In the genomic region with DNA sequence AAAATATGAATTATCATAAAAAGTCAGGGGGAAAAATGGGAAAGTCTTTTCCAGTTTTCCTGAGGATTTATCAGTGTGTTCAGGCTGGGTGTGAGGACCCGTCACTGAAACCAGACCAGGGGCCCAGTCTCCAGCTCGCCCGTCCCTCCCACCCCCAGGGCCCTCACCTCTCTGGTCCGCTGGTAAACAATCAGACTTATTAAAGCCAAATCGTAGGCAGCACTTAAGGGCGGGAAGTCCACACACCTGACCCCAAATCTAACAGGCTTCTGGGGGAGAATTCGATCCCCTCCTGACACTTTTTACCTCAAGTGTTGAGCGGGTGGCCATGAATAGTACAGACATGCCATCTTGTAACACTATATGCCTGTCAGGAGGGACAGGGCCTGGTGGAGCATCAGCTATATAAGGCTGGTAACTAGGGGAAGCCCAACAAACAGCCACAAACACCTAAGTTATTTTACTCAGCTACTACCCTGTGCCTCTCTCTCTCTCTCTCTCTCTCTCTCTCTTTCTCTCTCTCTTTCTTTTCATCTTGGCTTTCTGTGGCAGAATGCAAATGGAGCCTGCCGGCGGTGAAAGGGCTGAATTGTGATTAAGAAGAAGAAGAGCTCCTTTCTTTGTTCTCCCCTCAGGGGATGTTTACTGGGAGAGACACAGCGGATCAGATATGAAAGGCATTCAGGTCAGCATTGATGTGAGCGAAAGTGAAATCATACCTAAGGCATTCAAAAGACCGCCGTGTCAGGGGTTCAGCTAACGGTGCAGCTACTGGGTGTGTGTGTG, we compare ENCODE assay signal across 8 cellular contexts. TPM values are rescaled to one million over a fixed set of nuclear protein-coding genes. Genes with fewer than 3 reads are reported as not detected.
DNase-seq lines count a peak whose midpoint lies in the region; ATAC-seq and TF ChIP-seq lines count a peak whose summit lies in the region.

No MANE protein-coding gene starts in this region.

- H3K4me3 Mint-ChIP-seq in activated T-cell treated with anti-CD3 and anti-CD28 coated beads, Interleukin-2, amount 50 U/mL, for 4 hours: peak overlapping the region; percentile 73

- TF ChIP-seq RAD21 in neural cell (conservative IDR thresholded peaks at IDR 0.05): no peak

- intact Hi-C loops in esophagus muscularis mucosa (cut with DNase I): loop anchor here (5.0 to 10.0 kb wide), 2 partner anchors 56 to 178 kb away; a partner anchor contains a TSS

- peak overlapping the region; percentile 6 for H2AFZ ChIP-seq in neural cell (ENCODE audit: low read depth, low read length)

- H3K9me3 ChIP-seq in esophagus muscularis mucosa: no peaks in the 10 kb centered on the region
- H3K9me3 ChIP-seq in neural cell (ENCODE audit: low read length): no peaks in the 10 kb centered on the region
- no peaks in the 10 kb centered on the region for H3K9me3 ChIP-seq in BE2C

- peak; percentile 63 to 70 for ATAC-seq in activated T-cell treated with anti-CD3 and anti-CD28 coated beads, Interleukin-2, amount 50 U/mL, for 4 hours
- ATAC-seq in HG02884 (IDR thresholded peaks at IDR 0.05; ENCODE audit: unreplicated experiment): peak; percentile 47

- peaks cover 77% of the 10 kb centered on the region for H3K79me2 ChIP-seq in neural cell (replicated peaks; ENCODE audit: insufficient read depth, low read length)

- no peak for TF ChIP-seq POLR2A in esophagus muscularis mucosa (IDR thresholded peaks at IDR 0.05; ENCODE audit: low read depth)

- peaks cover 3% of the 10 kb centered on the region for H3K36me3 Mint-ChIP-seq in activated T-cell treated with anti-CD3 and anti-CD28 coated beads, Interleukin-2, amount 50 U/mL, for 4 hours (ENCODE audit: insufficient read depth)

- H3K9me2 ChIP-seq in neural cell (ENCODE audit: insufficient read depth, low read length): no peaks in the 10 kb centered on the region

- TF ChIP-seq EP300 in esophagus muscularis mucosa (IDR thresholded peaks at IDR 0.05): no peak
- no peak for TF ChIP-seq EP300 in neural cell (conservative IDR thresholded peaks at IDR 0.05; ENCODE audit: poor library complexity, severe bottlenecking)

- WGBS in esophagus muscularis mucosa: 68% methylated on average over 12 of the region's 15 CpGs

- peaks cover 68% of the 10 kb centered on the region for H3K4me1 Mint-ChIP-seq in activated T-cell treated with anti-CD3 and anti-CD28 coated beads, Interleukin-2, amount 50 U/mL, for 4 hours (ENCODE audit: low read depth)

- H3K4me3 ChIP-seq in esophagus muscularis mucosa: peak overlapping the region; percentile 19 to 82 (median 50)
- peak overlapping the region; percentile 32 for H3K4me3 ChIP-seq in neural cell (ENCODE audit: low read length)
- H3K4me3 ChIP-seq in BE2C (ENCODE audit: low read depth, low read length): no peak overlapping the region

- TF ChIP-seq CTCF in esophagus muscularis mucosa (IDR thresholded peaks at IDR 0.05): no peak
- TF ChIP-seq CTCF in neural cell (IDR thresholded peaks at IDR 0.05; ENCODE audit: poor library complexity, severe bottlenecking): no peak
- TF ChIP-seq CTCF in BE2C (IDR thresholded peaks at IDR 0.05; ENCODE audit: low read depth, low read length): no peak

- H3K4me1 ChIP-seq in esophagus muscularis mucosa: peaks cover 4 to 39% (median 9%) of the 10 kb centered on the region in 4 donors
- peaks cover 6% of the 10 kb centered on the region; the same call in 1 of the 2 replicates for H3K4me1 ChIP-seq in BE2C

- H3K36me3 ChIP-seq in esophagus muscularis mucosa: no peaks in the 10 kb centered on the region
- H3K36me3 ChIP-seq in neural cell (ENCODE audit: insufficient read depth, low read length): no peaks in the 10 kb centered on the region
- no peaks in the 10 kb centered on the region for H3K36me3 ChIP-seq in BE2C

- no peak for DNase-seq in activated T-cell treated with anti-CD3 and anti-CD28 coated beads, Interleukin-2, amount 50 U/mL, for 4 hours
- no peak for DNase-seq in activated T-cell treated with anti-CD3 and anti-CD28 coated beads for 4 hours
- peak; percentile 87 for DNase-seq in RPMI7951 (ENCODE audit: low read depth)
- no peak for DNase-seq in esophagus muscularis mucosa (ENCODE audit: extremely low spot score)
- DNase-seq in RPMI8226: no peak
- DNase-seq in BE2C: no peak

- peak overlapping the region; percentile 16 for H3K4me2 ChIP-seq in neural cell (ENCODE audit: low read length)

- H3K27me3 ChIP-seq in esophagus muscularis mucosa: peaks cover 0 to 50% (median 2%) of the 10 kb centered on the region in 4 donors
- peaks cover 28% of the 10 kb centered on the region for H3K27me3 ChIP-seq in neural cell (ENCODE audit: insufficient read depth, low read depth, low read length)
- no peaks in the 10 kb centered on the region for H3K27me3 ChIP-seq in BE2C

- H3K27me3 Mint-ChIP-seq in activated T-cell treated with anti-CD3 and anti-CD28 coated beads, Interleukin-2, amount 50 U/mL, for 4 hours (ENCODE audit: low read depth): peaks cover 48% of the 10 kb centered on the region

- no peaks in the 10 kb centered on the region for H3K9me3 Mint-ChIP-seq in activated T-cell treated with anti-CD3 and anti-CD28 coated beads, Interleukin-2, amount 50 U/mL, for 4 hours

- peak overlapping the region; percentile 87 to 90 (median 89) for H3K27ac ChIP-seq in esophagus muscularis mucosa (replicated peaks in 1 of 4)
- H3K27ac ChIP-seq in neural cell (ENCODE audit: low read length): no peak overlapping the region

- H4K20me1 ChIP-seq in neural cell (ENCODE audit: insufficient read depth): no peaks in the 10 kb centered on the region

- H3K9ac ChIP-seq in neural cell (ENCODE audit: low read length): peak overlapping the region; percentile 15

- H3F3A ChIP-seq in neural cell (ENCODE audit: insufficient read depth, low read length, poor library complexity, severe bottlenecking): peaks cover 1% of the 10 kb centered on the region

TF ChIP-seq in neural cell, 6 proteins besides CTCF, POLR2A, EP300 and RAD21:
- TF ChIP-seq EZH2 (IDR thresholded peaks at IDR 0.05; ENCODE audit: borderline replicate concordance, insufficient read depth, low read length, poor library complexity, severe bottlenecking): no peak
- TF ChIP-seq SMC3 (conservative IDR thresholded peaks at IDR 0.05; ENCODE audit: poor library complexity): no peak
- no peak for TF ChIP-seq POLR2AphosphoS5 (IDR thresholded peaks at IDR 0.05)
- no peak for TF ChIP-seq TAF1 (IDR thresholded peaks at IDR 0.05; ENCODE audit: low read depth)
- TF ChIP-seq, protein P1, sequence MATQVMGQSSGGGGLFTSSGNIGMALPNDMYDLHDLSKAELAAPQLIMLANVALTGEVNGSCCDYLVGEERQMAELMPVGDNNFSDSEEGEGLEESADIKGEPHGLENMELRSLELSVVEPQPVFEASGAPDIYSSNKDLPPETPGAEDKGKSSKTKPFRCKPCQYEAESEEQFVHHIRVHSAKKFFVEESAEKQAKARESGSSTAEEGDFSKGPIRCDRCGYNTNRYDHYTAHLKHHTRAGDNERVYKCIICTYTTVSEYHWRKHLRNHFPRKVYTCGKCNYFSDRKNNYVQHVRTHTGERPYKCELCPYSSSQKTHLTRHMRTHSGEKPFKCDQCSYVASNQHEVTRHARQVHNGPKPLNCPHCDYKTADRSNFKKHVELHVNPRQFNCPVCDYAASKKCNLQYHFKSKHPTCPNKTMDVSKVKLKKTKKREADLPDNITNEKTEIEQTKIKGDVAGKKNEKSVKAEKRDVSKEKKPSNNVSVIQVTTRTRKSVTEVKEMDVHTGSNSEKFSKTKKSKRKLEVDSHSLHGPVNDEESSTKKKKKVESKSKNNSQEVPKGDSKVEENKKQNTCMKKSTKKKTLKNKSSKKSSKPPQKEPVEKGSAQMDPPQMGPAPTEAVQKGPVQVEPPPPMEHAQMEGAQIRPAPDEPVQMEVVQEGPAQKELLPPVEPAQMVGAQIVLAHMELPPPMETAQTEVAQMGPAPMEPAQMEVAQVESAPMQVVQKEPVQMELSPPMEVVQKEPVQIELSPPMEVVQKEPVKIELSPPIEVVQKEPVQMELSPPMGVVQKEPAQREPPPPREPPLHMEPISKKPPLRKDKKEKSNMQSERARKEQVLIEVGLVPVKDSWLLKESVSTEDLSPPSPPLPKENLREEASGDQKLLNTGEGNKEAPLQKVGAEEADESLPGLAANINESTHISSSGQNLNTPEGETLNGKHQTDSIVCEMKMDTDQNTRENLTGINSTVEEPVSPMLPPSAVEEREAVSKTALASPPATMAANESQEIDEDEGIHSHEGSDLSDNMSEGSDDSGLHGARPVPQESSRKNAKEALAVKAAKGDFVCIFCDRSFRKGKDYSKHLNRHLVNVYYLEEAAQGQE (IDR thresholded peaks at IDR 0.05; ENCODE audit: borderline replicate concordance): no peak
- TF ChIP-seq MXI1 (conservative IDR thresholded peaks at IDR 0.05; ENCODE audit: poor library complexity, severe bottlenecking): no peak

RNA-seq across cellular contexts. Expression of a gene that starts 9.5 kb away (rescaled TPM):
- total RNA-seq in activated T-cell treated with anti-CD3 and anti-CD28 coated beads, Interleukin-2, amount 50 U/mL, for 4 hours: 10 to 100 TPM; 14.4 to 35.9 (median 25.1) TPM
- total RNA-seq in RPMI7951 (2014; rRNA removed; shearing (Covaris generic)): 24.0 and 32.3 TPM in 2 replicates
- 10 to 100 TPM; 41.2 to 68.3 (median 55.7) TPM for total RNA-seq in esophagus muscularis mucosa
- polyA plus RNA-seq in neural cell: 1.6 and 2.2 TPM in 2 replicates
- 5.4 and 10.5 TPM in 2 replicates for polyA minus RNA-seq in neural cell
- polyA plus RNA-seq in BE2C (2012; ENCODE audit: insufficient read depth, insufficient read length, low read depth): 20.7 TPM
